Comparison of ENCODE assay signal across 19 cellular contexts in the genomic region with DNA sequence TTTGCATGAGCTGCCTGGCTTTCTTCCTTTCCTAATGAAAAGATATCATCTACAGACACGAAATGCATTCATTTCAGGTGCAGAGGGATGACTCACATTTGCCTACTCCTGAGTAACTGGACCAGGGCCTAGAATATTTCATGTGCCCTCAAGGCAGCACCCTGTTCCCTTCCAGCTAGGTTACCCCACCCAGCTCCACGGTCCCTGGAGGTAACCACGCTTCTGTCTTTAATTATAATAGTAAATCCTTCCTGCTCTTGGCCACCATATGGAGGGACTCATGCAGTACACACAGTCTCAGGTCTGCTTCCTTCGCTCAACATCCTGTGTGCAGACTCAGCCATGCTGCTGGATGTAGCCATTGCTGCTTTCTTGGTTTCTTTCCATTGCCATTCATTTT. TPM values are rescaled to one million over a fixed set of nuclear protein-coding genes. Genes with fewer than 3 reads are reported as not detected.
DNase-seq lines count a peak whose midpoint lies in the region; ATAC-seq, FAIRE-seq and TF ChIP-seq lines count a peak whose summit lies in the region.
"Had no signal": no experiment of that assay in that cellular context is flagged by ENCODE, and none has a peak within 500 bp of the region (broad histone marks: within the 10 kb centered on the region; RNA-seq: fewer than 3 reads in every experiment).

No MANE protein-coding gene starts in this region.

- TF ChIP-seq POLR2A in HCT116 (IDR thresholded peaks at IDR 0.05; ENCODE audit: borderline replicate concordance, extremely low read depth, insufficient read depth, insufficient read length) (no peak), transverse colon (IDR thresholded peaks at IDR 0.05) (no peak)

- no peaks in the 10 kb centered on the region for H3K27me3 ChIP-seq in HCT116 (ENCODE audit: insufficient read depth, low read length)
- H3K27me3 ChIP-seq in transverse colon, result no peaks in the 10 kb centered on the region
- no peaks in the 10 kb centered on the region for H3K27me3 ChIP-seq in pancreas
- H3K27me3 ChIP-seq: brain microvascular endothelial cell, hepatocyte had no signal

- peak; percentile 27 to 38 for ATAC-seq in activated CD4-positive, CD25-positive, alpha-beta regulatory T cell treated with anti-CD3 and anti-CD28 coated beads, Interleukin-2, amount 50 U/mL, for 24 hours
- ATAC-seq in HCT116 (peak; percentile 62), pancreas (no peak), GM18909 (IDR thresholded peaks at IDR 0.05; ENCODE audit: poor library complexity, unreplicated experiment) (no peak)

- H3K27ac ChIP-seq in HCT116 (ENCODE audit: low read depth, low read length), result no peak overlapping the region
- no peak overlapping the region for H3K27ac ChIP-seq in transverse colon
- no peak overlapping the region for H3K27ac ChIP-seq in pancreas
- H3K27ac ChIP-seq: brain microvascular endothelial cell, hepatocyte, skin epidermis had no signal

- H3K9me2 ChIP-seq in HCT116 (ENCODE audit: insufficient read depth), result no peaks in the 10 kb centered on the region
- H3K9me2 ChIP-seq: SK-N-SH had no signal

- H3K36me3 ChIP-seq in HCT116 (ENCODE audit: control insufficient read depth in 1 of 2, insufficient read depth in 2 of 2, low read length in 2 of 2) (no peaks in the 10 kb centered on the region), transverse colon (no peaks in the 10 kb centered on the region), pancreas (no peaks in the 10 kb centered on the region)
- H3K36me3 ChIP-seq: brain microvascular endothelial cell, MG63 had no signal

- no peaks in the 10 kb centered on the region for H4K20me1 ChIP-seq in HCT116 (ENCODE audit: insufficient read depth)

- no peak for DNase-seq in activated CD4-positive, CD25-positive, alpha-beta regulatory T cell treated with anti-CD3 and anti-CD28 coated beads, Interleukin-2, amount 50 U/mL, for 72 hours
- no peak for DNase-seq in HCT116 (ENCODE audit: low read depth, low spot score)
- peak; percentile 17 for DNase-seq in SW480 (ENCODE audit: low spot score)
- peak; percentile 55 for DNase-seq in kidney tubule cell (ENCODE audit: low spot score)
- no peak for DNase-seq in transverse colon
- no peak for DNase-seq in pancreas
- DNase-seq: activated naive CD4-positive, alpha-beta T cell treated with anti-CD3 and anti-CD28 coated beads for 36 hours; brain microvascular endothelial cell; COR-L47; MG63; NCI-H2081; SK-N-SH; stimulated activated naive CD4-positive, alpha-beta T cell treated with Interleukin-2 at 50 U/mL for 16 hours had no signal

- CTCF ChIA-PET in HCT116 (lab: Charles Lee), result interaction anchor here (0.9 to 2.3 kb wide), 2 partner anchors 137 to 339 kb away, joined by 4 to 7 read pairs; no protein-coding TSS in a partner anchor

- RAD21 ChIA-PET in HCT116 (lab: Charles Lee; ENCODE audit: low non-redundant PET in 1 of 2, low total read pairs in 2 of 2, uncharacterized antibody in 2 of 2, unreplicated experiment in 2 of 2), result interaction anchor here in 1 of 2 experiments (0.8 kb wide), 1 partner anchor 27 kb away, joined by 4 read pairs; a partner anchor contains a TSS

- TF ChIP-seq EP300 in transverse colon (IDR thresholded peaks at IDR 0.05; ENCODE audit: low read depth), result no peak

- POLR2A ChIA-PET in HCT116 (lab: Charles Lee), result no interaction called here

- in situ Hi-C loops in transverse colon (cut with MboI; ENCODE audit: low pct_ligation_motif_present in 1 of 4, low pct_unique_long_range_greater_than_20kb in 1 of 4, low sequenced_read_pairs in 3 of 4), result no loop called here

- no TSS peak for BruUV-seq in HCT116 (replicated peaks; lab: Mats Ljungman, UMichigan)

- H3K4me2 ChIP-seq in HCT116 (ENCODE audit: low read length), result 0 out of 2 replicates have a peak overlapping the region, but pooled peaks have one; percentile 1
- H3K4me2 ChIP-seq: hepatocyte, SK-N-SH had no signal

- no peaks in the 10 kb centered on the region for H3K9me3 ChIP-seq in HCT116 (ENCODE audit: control insufficient read depth in 1 of 2, insufficient read depth in 1 of 2, low read depth in 1 of 2, low read length in 2 of 2)
- H3K9me3 ChIP-seq in transverse colon, result no peaks in the 10 kb centered on the region
- no peaks in the 10 kb centered on the region for H3K9me3 ChIP-seq in pancreas
- H3K9me3 ChIP-seq: MG63, SK-N-SH had no signal

- no peak for FAIRE-seq in pancreas (lab: Jason Lieb, UNC)
- FAIRE-seq: H54, TTC549 had no signal

- H3K9ac ChIP-seq in HCT116 (ENCODE audit: low read length), result no peak overlapping the region
- H3K9ac ChIP-seq: SK-N-SH had no signal

- intact Hi-C loops in HCT116 (cut with micrococcal nuclease) (no loop called here), transverse colon (cut with DNase I; ENCODE audit: low total_unique reads) (no loop called here), pancreas (cut with DNase I) (no loop called here)

- peaks cover 0 to 8% of the 10 kb centered on the region in 2 experiments; a peak in 1 of 4 replicates for H3K4me1 ChIP-seq in HCT116 (ENCODE audit: control insufficient read depth in 1 of 2, insufficient read depth in 2 of 2, low read length in 2 of 2)
- no peaks in the 10 kb centered on the region for H3K4me1 ChIP-seq in transverse colon
- no peaks in the 10 kb centered on the region for H3K4me1 ChIP-seq in pancreas

- TF ChIP-seq CTCF in HCT116 (IDR thresholded peaks at IDR 0.05 in 2 of 3, conservative IDR thresholded peaks at IDR 0.05 in 1 of 3; ENCODE audit: borderline replicate concordance in 1 of 3, insufficient read depth in 1 of 3, low read depth in 2 of 3, low read length in 2 of 3) (no peak; a peak in 1 of 6 replicates), transverse colon (IDR thresholded peaks at IDR 0.05) (no peak), pancreas (IDR thresholded peaks at IDR 0.05) (no peak)

- WGBS in transverse colon (ENCODE audit: low coverage in 1 of 2), 2 donors, result 57 to 66% methylated on average over 4 of the region's 4 CpGs
- 75 to 82% methylated on average over 4 of the region's 4 CpGs for WGBS in pancreas, 2 donors

- H3K4me3 ChIP-seq in HCT116 (replicated peaks in 1 of 2; ENCODE audit: low read depth in 1 of 2, low read length in 2 of 2) (no peak overlapping the region), transverse colon (no peak overlapping the region), pancreas (no peak overlapping the region)
- H3K4me3 ChIP-seq: hepatocyte, MG63, skin epidermis had no signal

- H3K79me2 ChIP-seq in HCT116 (ENCODE audit: insufficient read depth, low read length), result no peaks in the 10 kb centered on the region
- H3K79me2 ChIP-seq: hepatocyte had no signal

- H2AFZ ChIP-seq in HCT116 (ENCODE audit: low read depth, low read length, poor library complexity, severe bottlenecking), result no peak overlapping the region
- H2AFZ ChIP-seq: hepatocyte had no signal

- no peak for TF ChIP-seq RAD21 in HCT116 (IDR thresholded peaks at IDR 0.05; ENCODE audit: low read depth)

TF ChIP-seq in HCT116, 20 proteins besides CTCF, POLR2A, EP300 and RAD21:
- TF ChIP-seq FOSL1 (IDR thresholded peaks at IDR 0.05; ENCODE audit: low read depth) (peak; percentile 59), ELF1 (IDR thresholded peaks at IDR 0.05; ENCODE audit: borderline replicate concordance, low read depth) (no peak), JUND (IDR thresholded peaks at IDR 0.05) (peak; percentile 62)
TF ChIP-seq in HCT116: peak in this region for 2.

RNA-seq across cellular contexts. Expression of a gene that starts 22.3 kb away (rescaled TPM):
- total RNA-seq in HCT116 (2021; ENCODE audit: unreplicated experiment), result 115 TPM
- 77.2 and 89.8 TPM in 2 replicates for polyA plus RNA-seq in HCT116 (2012)
- total RNA-seq in transverse colon, result 10 to 100 TPM in 3 of 4 donors, 1 to 10 TPM in 1; 5.6 to 76.7 (median 31.5) TPM
- 10 to 100 TPM in 4 of 6 donors, 1 to 10 TPM in 2; 5.7 to 19.8 (median 13.5) TPM for total RNA-seq in pancreas
- polyA plus RNA-seq in pancreas, result 10 to 100 TPM in 1 of 2 donors, 1 to 10 TPM in 1; 7.0 to 10.1 TPM

RNA-seq across cellular contexts. Expression of a gene that starts 27.2 kb away (rescaled TPM):
- 58.2 TPM for total RNA-seq in HCT116 (2021; ENCODE audit: unreplicated experiment)
- 44.8 and 50.1 TPM in 2 replicates for polyA plus RNA-seq in HCT116 (2012)
- total RNA-seq in transverse colon, result 100 to 1,000 TPM; 144 to 271 (median 195) TPM
- total RNA-seq in pancreas, result 10 to 100 TPM; 18.4 to 46.3 (median 26.7) TPM
- 10 to 100 TPM; 64.8 to 77.3 TPM for polyA plus RNA-seq in pancreas

Comparison
In these comparisons a context has a peak if more than half of its experiments do, and no peak if none do; other contexts are left out.
1. ATAC-seq: peak in activated CD4-positive, CD25-positive, alpha-beta regulatory T cell treated with anti-CD3 and anti-CD28 coated beads, Interleukin-2, amount 50 U/mL, for 24 hours (2 of 2) and HCT116 (single experiment); none in pancreas (0 of 4) and GM18909 (single experiment).
2. DNase-seq: peak in SW480 (single experiment) and kidney tubule cell (single experiment); none in activated CD4-positive, CD25-positive, alpha-beta regulatory T cell treated with anti-CD3 and anti-CD28 coated beads, Interleukin-2, amount 50 U/mL, for 72 hours (single experiment), HCT116 (single experiment), transverse colon (single experiment) and pancreas (0 of 6).